ENCODE assay signal across 22 cellular contexts in genomic region chr3:30677347-30677685, GRCh38.
A peak's percentile ranks its signal among the peaks of the same experiment; 100 is the strongest.
DNase-seq lines count a peak whose midpoint lies in the region; ATAC-seq and TF ChIP-seq lines count a peak whose summit lies in the region.
"Had no signal": no experiment of that assay in that cellular context is flagged by ENCODE, and none has a peak within 500 bp of the region (broad histone marks: within the 10 kb centered on the region; RNA-seq: fewer than 3 reads in every experiment).

No MANE protein-coding gene starts in this region.

- H3K27me3 Mint-ChIP-seq in activated CD4-positive, alpha-beta T cell treated with anti-CD3 and anti-CD28 coated beads, Interleukin-2, amount 10 ng/mL, durations not matched to agents 24 days and 14 days = no peaks in the 10 kb centered on the region
- H3K27me3 Mint-ChIP-seq in CD4-positive, alpha-beta T cell = no peaks in the 10 kb centered on the region
- H3K27me3 Mint-ChIP-seq in activated naive CD8-positive, alpha-beta T cell treated with anti-CD3 and anti-CD28 coated beads for 36 hours = no peaks in the 10 kb centered on the region
- no peaks in the 10 kb centered on the region for H3K27me3 Mint-ChIP-seq in neural progenitor cell (ENCODE audit: insufficient read depth, low read depth)

- no peak overlapping the region for H3K4me2 ChIP-seq in neural progenitor cell

- DNase-seq in activated CD4-positive, alpha-beta T cell treated with anti-CD3 and anti-CD28 coated beads, Interleukin-2, amount 10 ng/mL, durations not matched to agents 24 days and 14 days = no peak
- no peak for DNase-seq in activated CD4-positive, alpha-beta T cell treated with anti-CD3 and anti-CD28 coated beads, Interleukin-2, amount 50 U/mL, for 48 hours
- no peak for DNase-seq in CD4-positive, alpha-beta T cell
- no peak for DNase-seq in activated naive CD8-positive, alpha-beta T cell treated with anti-CD3 and anti-CD28 coated beads for 36 hours
- DNase-seq in neural progenitor cell (ENCODE audit: low spot score) (no peak), A673 (ENCODE audit: low spot score) (no peak), MG63 (no peak)
- DNase-seq: activated CD8-positive, alpha-beta memory T cell treated with anti-CD3 and anti-CD28 coated beads for 24 hours; anterior cingulate cortex; caudate nucleus; DMS153; GF-D8; midbrain; NCI-H1105 treated with DMSO at 0.1 percent for 48 hours; NCI-H510A treated with DMSO at 0.1 percent for 48 hours; occipital lobe had no signal

- H2AFZ ChIP-seq in neural progenitor cell (replicated peaks) = no peak overlapping the region

- H3K4me3 ChIP-seq in neural progenitor cell (no peak overlapping the region), A673 (ENCODE audit: low read depth, low read length, poor library complexity, severe bottlenecking) (no peak overlapping the region), MG63 (no peak overlapping the region)
- H3K4me3 ChIP-seq: BLaER1 treated with 17β-estradiol and CSF1 and Interleukin-3, amounts not matched to agents 10 nM and 100 nM; GM12878; right atrium auricular region had no signal

- peaks cover 79% of the 10 kb centered on the region for H3K4me1 Mint-ChIP-seq in activated CD4-positive, alpha-beta T cell treated with anti-CD3 and anti-CD28 coated beads, Interleukin-2, amount 10 ng/mL, durations not matched to agents 24 days and 14 days
- H3K4me1 Mint-ChIP-seq in CD4-positive, alpha-beta T cell (ENCODE audit: low read depth) = peaks cover 98% of the 10 kb centered on the region
- peaks cover 97% of the 10 kb centered on the region for H3K4me1 Mint-ChIP-seq in activated naive CD8-positive, alpha-beta T cell treated with anti-CD3 and anti-CD28 coated beads for 36 hours
- peaks cover 39% of the 10 kb centered on the region for H3K4me1 Mint-ChIP-seq in neural progenitor cell

- no TSS peak for BruUV-seq in A673 (replicated peaks; lab: Mats Ljungman, UMichigan)

- H3F3A ChIP-seq in neural progenitor cell (ENCODE audit: low read depth) = peaks cover 18% of the 10 kb centered on the region

- no peak for TF ChIP-seq CTCF in CD4-positive, alpha-beta T cell (IDR thresholded peaks at IDR 0.05)
- TF ChIP-seq CTCF in neural progenitor cell (IDR thresholded peaks at IDR 0.05) (no peak), A673 (conservative IDR thresholded peaks at IDR 0.05; ENCODE audit: low read depth, low read length) (no peak)

- H3K4me1 ChIP-seq in neural progenitor cell (peaks cover 30% of the 10 kb centered on the region), A673 (ENCODE audit: insufficient read depth, low read length, poor library complexity, severe bottlenecking) (peaks cover 30% of the 10 kb centered on the region)

- intact Hi-C loops in activated CD4-positive, alpha-beta T cell treated with anti-CD3 and anti-CD28 coated beads, Interleukin-2, amount 10 ng/mL, durations not matched to agents 24 days and 14 days (cut with micrococcal nuclease) = loop anchor here (5.0 kb wide), 1 partner anchor 35 kb away; no protein-coding TSS in a partner anchor
- intact Hi-C loops in CD4-positive, alpha-beta T cell (cut with DNase I, micrococcal nuclease) = no loop called here
- intact Hi-C loops in A673 (cut with micrococcal nuclease; ENCODE audit: unreplicated experiment) = no loop called here

- H3K27ac ChIP-seq in CD4-positive, alpha-beta T cell (ENCODE audit: low read depth, low read length) = no peak overlapping the region
- H3K27ac ChIP-seq in neural progenitor cell (no peak overlapping the region), A673 (ENCODE audit: low read depth, low read length, poor library complexity, severe bottlenecking) (no peak overlapping the region)
- H3K27ac ChIP-seq: right atrium auricular region had no signal

- no peak for ATAC-seq in CD4-positive, alpha-beta T cell (ENCODE audit: poor library complexity)
- ATAC-seq in HG03025 (IDR thresholded peaks at IDR 0.05; ENCODE audit: low FRiP score, unreplicated experiment) = no peak
- ATAC-seq: esophagus mucosa, GM12878 had no signal

- no peaks in the 10 kb centered on the region for H3K36me3 ChIP-seq in neural progenitor cell
- peaks cover 17% of the 10 kb centered on the region for H3K36me3 ChIP-seq in A673 (ENCODE audit: insufficient read depth, low read length, poor library complexity, severe bottlenecking)
- peaks cover 3% of the 10 kb centered on the region for H3K36me3 ChIP-seq in MG63

- H3K4me3 Mint-ChIP-seq in activated CD4-positive, alpha-beta T cell treated with anti-CD3 and anti-CD28 coated beads, Interleukin-2, amount 10 ng/mL, durations not matched to agents 24 days and 14 days = peak overlapping the region; percentile 52
- peak overlapping the region; percentile 62 for H3K4me3 Mint-ChIP-seq in CD4-positive, alpha-beta T cell
- no peak overlapping the region for H3K4me3 Mint-ChIP-seq in activated naive CD8-positive, alpha-beta T cell treated with anti-CD3 and anti-CD28 coated beads for 36 hours
- no peak overlapping the region for H3K4me3 Mint-ChIP-seq in neural progenitor cell

- H3K9me3 ChIP-seq in CD4-positive, alpha-beta T cell (ENCODE audit: control insufficient read depth, low read length) = no peaks in the 10 kb centered on the region
- H3K9me3 ChIP-seq in neural progenitor cell (ENCODE audit: low read depth) (no peaks in the 10 kb centered on the region), A673 (ENCODE audit: low read depth, low read length, poor library complexity, severe bottlenecking) (no peaks in the 10 kb centered on the region), MG63 (no peaks in the 10 kb centered on the region)
- H3K9me3 ChIP-seq: right atrium auricular region had no signal

- H3K79me2 ChIP-seq in neural progenitor cell (ENCODE audit: low read depth) = no peaks in the 10 kb centered on the region

- peaks cover 91% of the 10 kb centered on the region for H3K36me3 Mint-ChIP-seq in activated CD4-positive, alpha-beta T cell treated with anti-CD3 and anti-CD28 coated beads, Interleukin-2, amount 10 ng/mL, durations not matched to agents 24 days and 14 days (ENCODE audit: low read depth)
- peaks cover 100% of the 10 kb centered on the region for H3K36me3 Mint-ChIP-seq in CD4-positive, alpha-beta T cell (ENCODE audit: low read depth)
- peaks cover 93% of the 10 kb centered on the region for H3K36me3 Mint-ChIP-seq in activated naive CD8-positive, alpha-beta T cell treated with anti-CD3 and anti-CD28 coated beads for 36 hours
- peaks cover 48% of the 10 kb centered on the region for H3K36me3 Mint-ChIP-seq in neural progenitor cell

- POLR2A ChIA-PET in CD4-positive, alpha-beta T cell (lab: Charles Lee) = interaction anchor here (0.6 to 4.5 kb wide), 7 partner anchors 12 to 74 kb away, joined by 3 to 33 read pairs (median 5); partner anchors contain the start of gene TGFBR2
- POLR2A ChIA-PET in A673 (lab: Charles Lee; ENCODE audit: low non-redundant PET) = no interaction called here

- CTCF ChIA-PET in CD4-positive, alpha-beta T cell (lab: Charles Lee) = interaction anchor here (1.0 to 1.3 kb wide), 2 partner anchors 8 to 478 kb away, joined by 3 to 4 read pairs; no protein-coding TSS in a partner anchor
- CTCF ChIA-PET in A673 (lab: Charles Lee) = no interaction called here

- H3K27ac Mint-ChIP-seq in activated CD4-positive, alpha-beta T cell treated with anti-CD3 and anti-CD28 coated beads, Interleukin-2, amount 10 ng/mL, durations not matched to agents 24 days and 14 days = peak overlapping the region; percentile 75
- H3K27ac Mint-ChIP-seq in CD4-positive, alpha-beta T cell = peak overlapping the region; percentile 86
- H3K27ac Mint-ChIP-seq in activated naive CD8-positive, alpha-beta T cell treated with anti-CD3 and anti-CD28 coated beads for 36 hours = peak overlapping the region; percentile 92
- peak overlapping the region; percentile 89 for H3K27ac Mint-ChIP-seq in neural progenitor cell
- H3K27ac Mint-ChIP-seq: activated T-helper 2 cell treated with anti-CD3 and anti-CD28 coated beads, Interferon-gamma antibody, Interleukin-2, Interleukin-4, amounts not matched to agents 10 μg/mL and 5 μg/mL and 100 μg/mL, durations not matched to agents 14 hours and 24 hours and 36 hours had no signal

- H3K9ac ChIP-seq in neural progenitor cell = no peak overlapping the region
- H3K9ac ChIP-seq: BLaER1 treated with 17β-estradiol and CSF1 and Interleukin-3, amounts not matched to agents 10 nM and 100 nM had no signal

- H3K27me3 ChIP-seq in CD4-positive, alpha-beta T cell (ENCODE audit: control insufficient read depth, insufficient read depth, low read length) = no peaks in the 10 kb centered on the region
- H3K27me3 ChIP-seq in neural progenitor cell = no peaks in the 10 kb centered on the region
- no peaks in the 10 kb centered on the region for H3K27me3 ChIP-seq in A673 (replicated peaks; ENCODE audit: insufficient read depth, low read depth, low read length, poor library complexity)
- no peaks in the 10 kb centered on the region for H3K27me3 ChIP-seq in MG63
- H3K27me3 ChIP-seq: BLaER1 treated with 17β-estradiol and CSF1 and Interleukin-3, amounts not matched to agents 10 nM and 100 nM; right atrium auricular region had no signal

- peaks cover 3% of the 10 kb centered on the region for H3K9me3 Mint-ChIP-seq in activated CD4-positive, alpha-beta T cell treated with anti-CD3 and anti-CD28 coated beads, Interleukin-2, amount 10 ng/mL, durations not matched to agents 24 days and 14 days
- H3K9me3 Mint-ChIP-seq in CD4-positive, alpha-beta T cell = no peaks in the 10 kb centered on the region
- peaks cover 5% of the 10 kb centered on the region for H3K9me3 Mint-ChIP-seq in activated naive CD8-positive, alpha-beta T cell treated with anti-CD3 and anti-CD28 coated beads for 36 hours
- no peaks in the 10 kb centered on the region for H3K9me3 Mint-ChIP-seq in neural progenitor cell
- H3K9me3 Mint-ChIP-seq: activated T-helper 2 cell treated with anti-CD3 and anti-CD28 coated beads, Interferon-gamma antibody, Interleukin-2, Interleukin-4, amounts not matched to agents 10 μg/mL and 5 μg/mL and 100 μg/mL, durations not matched to agents 14 hours and 24 hours and 36 hours had no signal

- no peaks in the 10 kb centered on the region for H4K20me1 ChIP-seq in neural progenitor cell (ENCODE audit: low read depth)

Comparison
In these comparisons a context has a peak if more than half of its experiments do, and no peak if none do; other contexts are left out.
1. H3K4me3 Mint-ChIP-seq: peak in activated CD4-positive, alpha-beta T cell treated with anti-CD3 and anti-CD28 coated beads, Interleukin-2, amount 10 ng/mL, durations not matched to agents 24 days and 14 days (single experiment) and CD4-positive, alpha-beta T cell (single experiment); none in activated naive CD8-positive, alpha-beta T cell treated with anti-CD3 and anti-CD28 coated beads for 36 hours (single experiment) and neural progenitor cell (single experiment).
2. Peak in every context shown above with its lines, with median percentiles within 50 percentile points of each other: H3K27ac Mint-ChIP-seq.